25 cellular contexts compared by ENCODE assay signal in the genomic region with DNA sequence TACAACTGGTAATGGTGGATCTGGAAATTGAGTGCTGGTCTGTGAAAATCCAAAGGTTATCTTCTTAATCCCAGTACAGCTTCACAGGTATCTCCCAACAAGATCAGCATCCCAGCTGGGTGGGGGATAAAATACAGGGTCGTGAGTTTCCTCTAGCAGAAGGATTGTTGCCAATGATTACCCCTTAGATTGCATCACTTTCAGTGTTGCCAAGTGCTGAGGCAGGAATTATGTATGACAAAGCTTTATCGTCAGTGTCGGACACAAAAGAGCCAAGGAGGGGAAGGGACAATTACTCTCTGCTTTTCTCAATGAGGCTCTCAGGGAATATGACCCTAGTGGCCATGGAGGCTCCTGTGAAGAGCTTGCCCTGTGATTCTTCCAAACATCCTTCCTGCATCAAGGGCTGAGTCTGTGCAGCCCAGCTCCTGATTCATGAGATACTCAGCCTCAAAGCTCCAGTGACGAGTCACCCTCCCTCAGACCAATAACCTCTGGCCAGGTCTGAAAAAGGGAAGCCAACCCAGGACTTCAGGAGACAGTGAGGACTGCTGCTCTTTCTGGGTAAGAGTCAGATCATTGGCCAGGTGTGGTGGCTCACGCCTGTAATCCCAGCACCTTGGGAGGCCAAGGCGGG. TPM values are rescaled to one million over a fixed set of nuclear protein-coding genes. Genes with fewer than 3 reads are reported as not detected.
"Had no signal": no experiment of that assay in that cellular context is flagged by ENCODE, and none has a peak within 500 bp of the region (broad histone marks: within the 10 kb centered on the region; RNA-seq: fewer than 3 reads in every experiment).

No MANE protein-coding gene starts in this region.

- H3K27me3 ChIP-seq: pancreas, upper lobe of left lung, uterus had no signal

- FAIRE-seq: keratinocyte, pancreas had no signal

- H3K4me2 ChIP-seq: neural progenitor cell had no signal

- DNase-seq: esophagus squamous epithelium; foreskin keratinocyte; immature natural killer cell; left cardiac atrium; left ventricle myocardium inferior; lower lobe of right lung; mesenchymal stem cell; midbrain; occipital lobe; pancreas; right cardiac atrium; spleen; stimulated activated CD4-positive, alpha-beta T cell treated with anti-CD3 and anti-CD28 coated beads, Interleukin-15, amount 100 ng/mL, for 24 hours; stimulated activated CD4-positive, alpha-beta T cell treated with anti-CD3 and anti-CD28 coated beads, Interleukin-1b, Interleukin-23, amount 100 ng/mL, for 48 hours; stimulated activated CD4-positive, alpha-beta T cell treated with anti-CD3 and anti-CD28 coated beads, Interleukin-4, amount 100 ng/mL, for 24 hours; tibial artery; upper lobe of left lung; uterus had no signal

- H3K9me3 ChIP-seq: pancreas had no signal

- H3K4me1 ChIP-seq: esophagus squamous epithelium, foreskin keratinocyte, left ventricle myocardium inferior, lower lobe of right lung, neural progenitor cell, pancreas, spleen, tibial artery, upper lobe of left lung, uterus had no signal

- H3K4me3 ChIP-seq: esophagus squamous epithelium, left ventricle myocardium inferior, lower lobe of right lung, neural progenitor cell, pancreas, spleen, tibial artery, upper lobe of left lung, uterus had no signal

- H2AFZ ChIP-seq: neural progenitor cell had no signal

- ATAC-seq: foreskin keratinocyte; left cardiac atrium; lower lobe of right lung; natural killer cell treated with Interleukin-12 subunit alpha and Interleukin-12 subunit beta and Interleukin-15 and Interleukin-18, amount 100 ng/mL, for 72 hours; pancreas; right cardiac atrium; stimulated activated memory B cell treated with anti-CD40 and anti-IgM and Interleukin-4, amounts not matched to agents 10 μg/mL and 1 μg/mL and 100 μg/mL, for 72 hours had no signal

- H3K27ac ChIP-seq: esophagus squamous epithelium, foreskin keratinocyte, left ventricle myocardium inferior, lower lobe of right lung, neural progenitor cell, pancreas, spleen, tibial artery, upper lobe of left lung, uterus had no signal

- H3K9ac ChIP-seq: neural progenitor cell had no signal

- H3K36me3 ChIP-seq: esophagus squamous epithelium, left ventricle myocardium inferior, lower lobe of right lung, neural progenitor cell, pancreas, spleen, tibial artery, upper lobe of left lung, uterus had no signal

RNA-seq across cellular contexts. Expression of a gene that starts 15.0 kb away (rescaled TPM):
- total RNA-seq: esophagus squamous epithelium; left cardiac atrium; left ventricle myocardium inferior; lower lobe of right lung; natural killer cell treated with Interleukin-12 subunit alpha and Interleukin-12 subunit beta and Interleukin-15 and Interleukin-18, amount 100 ng/mL, for 72 hours; pancreas; progenitor cell of endocrine pancreas; right cardiac atrium; skeletal muscle tissue; spleen; upper lobe of left lung; uterus had no signal
- polyA plus RNA-seq: immature natural killer cell, pancreas, right cardiac atrium, spleen had no signal

RNA-seq across cellular contexts. Expression of a gene that starts 53.4 kb away (rescaled TPM):
- total RNA-seq: epithelial cell of proximal tubule, foreskin keratinocyte, progenitor cell of endocrine pancreas had no signal
- polyA plus RNA-seq: foreskin keratinocyte, keratinocyte had no signal
